In the genomic region with DNA sequence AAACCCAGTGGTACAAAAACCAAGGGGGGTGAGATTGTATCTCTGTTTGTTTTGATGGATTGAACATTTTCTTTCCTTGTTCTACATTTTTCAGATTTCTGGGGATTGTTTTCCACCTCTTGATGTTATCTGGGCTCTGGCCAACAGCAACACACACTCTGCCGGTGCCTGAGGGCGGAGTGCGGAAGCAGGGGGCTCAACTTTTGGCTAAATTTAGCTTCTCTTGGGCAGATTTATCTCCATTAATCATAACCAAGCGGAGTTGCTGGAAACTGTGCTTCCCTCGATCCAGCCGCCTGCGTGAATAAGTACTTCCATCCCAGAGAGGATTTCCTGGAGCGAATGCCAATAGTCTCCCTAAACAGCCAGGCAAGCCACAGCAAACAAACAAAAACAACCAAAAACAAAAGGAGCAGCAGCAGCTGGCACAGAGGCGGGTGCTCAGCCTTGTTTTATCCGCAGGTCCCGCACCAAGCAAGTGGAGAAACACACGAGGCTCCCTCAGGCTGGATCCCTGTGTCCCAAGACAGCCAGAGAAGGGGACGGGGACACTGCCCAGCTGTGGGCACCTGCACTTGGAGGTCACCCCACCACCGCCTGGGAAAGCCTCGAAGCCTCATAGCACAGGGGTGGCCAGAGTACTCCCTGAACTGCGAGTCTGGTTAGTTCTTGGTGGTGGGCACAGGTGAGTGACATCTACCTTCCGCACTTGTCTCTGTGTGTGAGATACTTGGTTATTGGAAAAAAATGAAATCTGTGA, we compare ENCODE assay signal across 1 cellular context.
TF ChIP-seq lines count a peak whose summit lies in the region.

No MANE protein-coding gene starts in this region.

TF ChIP-seq in HCT116, 20 proteins besides CTCF, POLR2A, EP300 and RAD21:
- TF ChIP-seq YY1 (IDR thresholded peaks at IDR 0.05; ENCODE audit: extremely low read depth, insufficient replicate concordance, low read depth, low read length) = no peak
- TF ChIP-seq, protein P1, sequence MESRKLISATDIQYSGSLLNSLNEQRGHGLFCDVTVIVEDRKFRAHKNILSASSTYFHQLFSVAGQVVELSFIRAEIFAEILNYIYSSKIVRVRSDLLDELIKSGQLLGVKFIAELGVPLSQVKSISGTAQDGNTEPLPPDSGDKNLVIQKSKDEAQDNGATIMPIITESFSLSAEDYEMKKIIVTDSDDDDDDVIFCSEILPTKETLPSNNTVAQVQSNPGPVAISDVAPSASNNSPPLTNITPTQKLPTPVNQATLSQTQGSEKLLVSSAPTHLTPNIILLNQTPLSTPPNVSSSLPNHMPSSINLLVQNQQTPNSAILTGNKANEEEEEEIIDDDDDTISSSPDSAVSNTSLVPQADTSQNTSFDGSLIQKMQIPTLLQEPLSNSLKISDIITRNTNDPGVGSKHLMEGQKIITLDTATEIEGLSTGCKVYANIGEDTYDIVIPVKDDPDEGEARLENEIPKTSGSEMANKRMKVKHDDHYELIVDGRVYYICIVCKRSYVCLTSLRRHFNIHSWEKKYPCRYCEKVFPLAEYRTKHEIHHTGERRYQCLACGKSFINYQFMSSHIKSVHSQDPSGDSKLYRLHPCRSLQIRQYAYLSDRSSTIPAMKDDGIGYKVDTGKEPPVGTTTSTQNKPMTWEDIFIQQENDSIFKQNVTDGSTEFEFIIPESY (IDR thresholded peaks at IDR 0.05; ENCODE audit: extremely low read depth, insufficient replicate concordance, low read length) = no peak
